ENCODE assay signal across 8 cellular contexts in genomic region chr3:65819896-65820295, GRCh38.
"Had no signal": no experiment of that assay in that cellular context is flagged by ENCODE, and none has a peak within 500 bp of the region (broad histone marks: within the 10 kb centered on the region; RNA-seq: fewer than 3 reads in every experiment).

No MANE protein-coding gene starts in this region.

- ATAC-seq: GM23338 had no signal

- H2AFZ ChIP-seq: GM23338 had no signal

- FAIRE-seq: H1, H54, HTR-8/SVneo had no signal

- H3K36me3 Mint-ChIP-seq: IgD-negative memory B cell had no signal

- H3K27ac Mint-ChIP-seq: GM23338, H9, IgD-negative memory B cell had no signal

- H3K4me3 ChIP-seq: GM23338 had no signal

- DNase-seq: H9, HCEC 1CT, KBM-7 had no signal

- H3K4me2 ChIP-seq: GM23338 had no signal
